In the genomic region with DNA sequence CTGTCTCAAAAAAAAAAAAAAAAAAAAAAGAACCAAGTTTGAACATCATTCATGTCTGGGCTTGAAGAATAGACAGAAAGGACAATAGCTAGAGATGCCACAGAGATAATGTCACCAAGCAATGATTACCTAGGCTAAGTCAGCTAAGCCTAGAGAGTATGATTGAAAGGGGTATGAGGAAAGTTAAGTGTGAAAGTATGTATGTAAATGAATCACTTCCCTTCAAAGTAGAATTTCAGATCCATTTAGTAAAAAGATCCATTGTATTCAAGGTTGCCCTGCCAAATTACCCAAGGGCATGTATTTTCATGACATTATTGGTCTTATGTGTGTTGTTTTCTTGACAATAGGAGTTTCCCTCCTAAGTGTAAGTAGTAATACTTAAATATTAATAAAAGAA, we compare ENCODE assay signal across 10 cellular contexts. TPM values are rescaled to one million over a fixed set of nuclear protein-coding genes. Genes with fewer than 3 reads are reported as not detected.
A peak's percentile ranks its signal among the peaks of the same experiment; 100 is the strongest.
DNase-seq lines count a peak whose midpoint lies in the region; ATAC-seq and TF ChIP-seq lines count a peak whose summit lies in the region.
"Had no signal": no experiment of that assay in that cellular context is flagged by ENCODE, and none has a peak within 500 bp of the region (broad histone marks: within the 10 kb centered on the region; RNA-seq: fewer than 3 reads in every experiment).

No MANE protein-coding gene starts in this region.

- TF ChIP-seq POLR2A in breast epithelium (IDR thresholded peaks at IDR 0.05), result no peak

- no peaks in the 10 kb centered on the region for H4K20me1 ChIP-seq in smooth muscle cell (ENCODE audit: low read depth)

- ATAC-seq in HG02938 (IDR thresholded peaks at IDR 0.05; ENCODE audit: unreplicated experiment) (peak; percentile 80), HG02885 (IDR thresholded peaks at IDR 0.05; ENCODE audit: poor library complexity, unreplicated experiment) (no peak), HG02642 (IDR thresholded peaks at IDR 0.05; ENCODE audit: poor library complexity, unreplicated experiment) (no peak)

- no peak overlapping the region for H3K4me3 Mint-ChIP-seq in MCF 10A (ENCODE audit: unreplicated experiment)

- CTCF ChIA-PET in MCF 10A (lab: Yijun Ruan, JAX) (interaction anchor here (0.8 kb wide), 1 partner anchor 15 kb away, joined by 4 read pairs; no protein-coding TSS in a partner anchor), RWPE1 (lab: Yijun Ruan, JAX) (interaction anchor here (0.7 kb wide), 1 partner anchor 37 kb away, joined by 3 read pairs; no protein-coding TSS in a partner anchor)

- POLR2A ChIA-PET in MCF 10A (lab: Yijun Ruan, JAX), result interaction anchor here (0.7 to 2.9 kb wide), 2 partner anchors 34 to 111 kb away, joined by 4 to 8 read pairs; a partner anchor contains a TSS
- POLR2A ChIA-PET in RWPE1 (lab: Yijun Ruan, JAX; ENCODE audit: low non-redundant PET), result no interaction called here

- no peak overlapping the region for H3K4me2 ChIP-seq in smooth muscle cell

- no peaks in the 10 kb centered on the region for H3K36me3 ChIP-seq in breast epithelium
- H3K36me3 ChIP-seq in smooth muscle cell (ENCODE audit: low read depth), result no peaks in the 10 kb centered on the region
- no peaks in the 10 kb centered on the region for H3K36me3 ChIP-seq in colonic mucosa
- H3K36me3 ChIP-seq: ascending aorta had no signal

- H3K4me1 Mint-ChIP-seq in MCF 10A (ENCODE audit: insufficient read depth, unreplicated experiment), result no peaks in the 10 kb centered on the region

- no peaks in the 10 kb centered on the region for H3K4me1 ChIP-seq in breast epithelium
- no peaks in the 10 kb centered on the region for H3K4me1 ChIP-seq in smooth muscle cell (ENCODE audit: low read depth)
- no peaks in the 10 kb centered on the region for H3K4me1 ChIP-seq in colonic mucosa
- H3K4me1 ChIP-seq: ascending aorta had no signal

- no peaks in the 10 kb centered on the region for H3K27me3 Mint-ChIP-seq in MCF 10A (ENCODE audit: insufficient read depth, unreplicated experiment)

- no peaks in the 10 kb centered on the region for H3K9me3 Mint-ChIP-seq in MCF 10A (ENCODE audit: unreplicated experiment)
- H3K9me3 Mint-ChIP-seq: activated T-helper 2 cell treated with anti-CD3 and anti-CD28 coated beads, Interferon-gamma antibody, Interleukin-2, Interleukin-4, amounts not matched to agents 10 μg/mL and 5 μg/mL and 100 μg/mL, durations not matched to agents 14 hours and 24 hours and 36 hours had no signal

- H3K79me2 ChIP-seq in smooth muscle cell (ENCODE audit: low read depth), result no peaks in the 10 kb centered on the region

- H3K9ac ChIP-seq in smooth muscle cell (ENCODE audit: low read depth), result no peak overlapping the region
- H3K9ac ChIP-seq in colonic mucosa (ENCODE audit: low read depth in 2 of 2, low read length in 2 of 2), result no peak overlapping the region

- H3K27me3 ChIP-seq in breast epithelium (no peaks in the 10 kb centered on the region), smooth muscle cell (ENCODE audit: low read depth) (no peaks in the 10 kb centered on the region), colonic mucosa (no peaks in the 10 kb centered on the region)
- H3K27me3 ChIP-seq: ascending aorta had no signal

- peaks cover 14% of the 10 kb centered on the region for H3F3A ChIP-seq in smooth muscle cell (ENCODE audit: low read depth)

- peak overlapping the region; percentile 62 for H3K27ac Mint-ChIP-seq in MCF 10A (ENCODE audit: low read depth, unreplicated experiment)
- H3K27ac Mint-ChIP-seq: activated T-helper 2 cell treated with anti-CD3 and anti-CD28 coated beads, Interferon-gamma antibody, Interleukin-2, Interleukin-4, amounts not matched to agents 10 μg/mL and 5 μg/mL and 100 μg/mL, durations not matched to agents 14 hours and 24 hours and 36 hours had no signal

- H3K27ac ChIP-seq in breast epithelium (no peak overlapping the region), RWPE1 (no peak overlapping the region), smooth muscle cell (ENCODE audit: low read depth) (peak overlapping the region; percentile 67), colonic mucosa (no peak overlapping the region)
- H3K27ac ChIP-seq: ascending aorta had no signal

- H3K36me3 Mint-ChIP-seq in MCF 10A (ENCODE audit: insufficient read depth, unreplicated experiment), result no peaks in the 10 kb centered on the region

- H2AFZ ChIP-seq in smooth muscle cell (ENCODE audit: low read depth), result no peak overlapping the region

- DNase-seq in MCF 10A (ENCODE audit: unreplicated experiment) (peak; percentile 29), breast epithelium (ENCODE audit: low spot score in 2 of 2) (no peak), RWPE1 (ENCODE audit: low spot score) (peak; percentile 80), smooth muscle cell (lab: John Stamatoyannopoulos, UW; ENCODE audit: unreplicated experiment) (no peak), colonic mucosa (no peak)

- H3K9me3 ChIP-seq in breast epithelium (no peaks in the 10 kb centered on the region), smooth muscle cell (replicated peaks; ENCODE audit: low read depth) (no peaks in the 10 kb centered on the region), colonic mucosa (no peaks in the 10 kb centered on the region)
- H3K9me3 ChIP-seq: ascending aorta had no signal

- BruUV-seq in MCF 10A (replicated peaks; lab: Mats Ljungman, UMichigan), result no TSS peak

- H3K4me3 ChIP-seq in breast epithelium, result no peak overlapping the region
- H3K4me3 ChIP-seq in smooth muscle cell, result no peak overlapping the region
- no peak overlapping the region for H3K4me3 ChIP-seq in colonic mucosa
- H3K4me3 ChIP-seq: ascending aorta had no signal

- intact Hi-C loops in MCF 10A (cut with micrococcal nuclease) (no loop called here), breast epithelium (cut with DNase I; ENCODE audit: low total_unique reads) (no loop called here), colonic mucosa (cut with DNase I) (no loop called here)

- TF ChIP-seq CTCF in MCF 10A (IDR thresholded peaks at IDR 0.05; ENCODE audit: unreplicated experiment) (no peak), breast epithelium (IDR thresholded peaks at IDR 0.05) (no peak), RWPE1 (conservative IDR thresholded peaks at IDR 0.05; ENCODE audit: low read depth) (no peak), smooth muscle cell (IDR thresholded peaks at IDR 0.05; ENCODE audit: borderline replicate concordance, insufficient read depth, poor library complexity, severe bottlenecking) (no peak), colonic mucosa (IDR thresholded peaks at IDR 0.05) (no peak)

RNA-seq across cellular contexts. Expression of a gene that starts 34.1 kb away (rescaled TPM):
- total RNA-seq in MCF 10A (2022), result 47.8 and 59.8 TPM in 2 replicates
- total RNA-seq in breast epithelium, result 10 to 100 TPM; 16.3 to 31.5 (median 25.8) TPM
- 80.7 and 81.2 TPM in 2 replicates for total RNA-seq in smooth muscle cell
- 15.6 and 33.8 TPM in 2 replicates for polyA plus RNA-seq in smooth muscle cell
- total RNA-seq in colonic mucosa, result 10 to 100 TPM; 12.8 to 16.5 TPM

Comparison
In these comparisons a context has a peak if more than half of its experiments do, and no peak if none do; other contexts are left out.
1. DNase-seq: peak in MCF 10A (single experiment) and RWPE1 (single experiment); none in breast epithelium (0 of 2), smooth muscle cell (single experiment) and colonic mucosa (single experiment).